Comparison of ENCODE assay signal across 20 cellular contexts in the genomic region with DNA sequence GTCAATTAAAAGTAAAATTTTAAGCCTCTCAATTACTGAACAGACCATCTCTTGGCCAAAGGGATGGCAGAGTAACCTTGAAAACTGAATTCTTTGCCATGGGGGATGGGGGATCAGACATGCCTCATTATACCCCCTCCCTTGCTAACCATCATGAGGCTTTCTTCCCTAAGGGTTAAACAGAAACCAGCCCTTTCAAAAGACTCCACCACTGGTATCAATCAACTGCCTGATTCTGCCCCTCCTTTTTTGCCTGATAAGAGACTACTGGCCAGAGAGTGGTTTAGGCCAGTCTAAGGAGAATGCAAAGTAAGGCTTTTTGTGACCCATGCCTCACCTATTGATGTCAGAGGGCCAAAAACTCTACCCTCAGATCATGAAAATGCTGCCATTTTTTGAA.
DNase-seq lines count a peak whose midpoint lies in the region; TF ChIP-seq lines count a peak whose summit lies in the region.
"Had no signal": no experiment of that assay in that cellular context is flagged by ENCODE, and none has a peak within 500 bp of the region (broad histone marks: within the 10 kb centered on the region; RNA-seq: fewer than 3 reads in every experiment).

No MANE protein-coding gene starts in this region.

- no peak overlapping the region for H3K4ac ChIP-seq in mesendoderm (ENCODE audit: low read depth, low read length)

- no peak overlapping the region for H4K5ac ChIP-seq in mesendoderm (ENCODE audit: low read length)

- H2BK15ac ChIP-seq in mesendoderm (replicated peaks; ENCODE audit: low read depth), result no peak overlapping the region

- H3K27ac ChIP-seq in mesendoderm (ENCODE audit: low read depth, low read length), result no peak overlapping the region
- H3K27ac ChIP-seq: 22Rv1; A549; BLaER1 treated with 17β-estradiol and CSF1 and Interleukin-3, amounts not matched to agents 10 nM and 100 nM; C4-2B had no signal

- DNase-seq in ELF-1 (ENCODE audit: low read depth, low spot score) (peak; percentile 91), OCI-M1 (lab: John Stamatoyannopoulos, UW) (peak; percentile 70), mesendoderm (peak; percentile 78), type B pancreatic cell (ENCODE audit: extremely low spot score, unreplicated experiment) (no peak), hypothalamus (lab: John Stamatoyannopoulos, UW) (no peak), NCI-H345 (lab: John Stamatoyannopoulos, UW) (no peak), dedifferentiated amniotic fluid mesenchymal stem cell (ENCODE audit: extremely low spot score) (no peak)
- DNase-seq: AML-193; Caco-2; Calu3; CD4-positive, alpha-beta T cell; CD8-positive, alpha-beta T cell; DMS79 treated with DMSO at 0.1 percent for 48 hours; GDM1 had no signal

- H3K4me3 Mint-ChIP-seq in type B pancreatic cell, result no peak overlapping the region
- H3K4me3 Mint-ChIP-seq: B cell; CD4-positive, alpha-beta T cell; CD8-positive, alpha-beta T cell had no signal

- H2AK5ac ChIP-seq in mesendoderm (ENCODE audit: low read length), result no peak overlapping the region

- no peak overlapping the region for H3K4me3 ChIP-seq in mesendoderm (ENCODE audit: low read length)
- H3K4me3 ChIP-seq: A549; BLaER1 treated with 17β-estradiol and CSF1 and Interleukin-3, amounts not matched to agents 10 nM and 100 nM; GM12878 had no signal

- peaks cover 3% of the 10 kb centered on the region for H3K36me3 Mint-ChIP-seq in type B pancreatic cell
- H3K36me3 Mint-ChIP-seq: CD8-positive, alpha-beta T cell had no signal

- H3K79me1 ChIP-seq in mesendoderm (ENCODE audit: low read length), result no peaks in the 10 kb centered on the region

- H3K23ac ChIP-seq in mesendoderm (ENCODE audit: low read length), result no peak overlapping the region

- H3K18ac ChIP-seq in mesendoderm (ENCODE audit: low read length), result peak overlapping the region; percentile 45

- no peak overlapping the region for H3K56ac ChIP-seq in mesendoderm (ENCODE audit: low read length)

- TF ChIP-seq CTCF in type B pancreatic cell (conservative IDR thresholded peaks at IDR 0.05), result no peak

- H3K27ac Mint-ChIP-seq in type B pancreatic cell, result peak overlapping the region; percentile 29
- H3K27ac Mint-ChIP-seq: B cell; CD4-positive, alpha-beta T cell; CD8-positive, alpha-beta T cell had no signal

- H3K4me1 Mint-ChIP-seq in type B pancreatic cell (ENCODE audit: unreplicated experiment), result peaks cover 6% of the 10 kb centered on the region
- H3K4me1 Mint-ChIP-seq: B cell had no signal

- H3K36me3 ChIP-seq in mesendoderm (ENCODE audit: control insufficient read depth, insufficient read depth, low read length), result no peaks in the 10 kb centered on the region
- H3K36me3 ChIP-seq: BLaER1 treated with 17β-estradiol and CSF1 and Interleukin-3, amounts not matched to agents 10 nM and 100 nM had no signal

- no peaks in the 10 kb centered on the region for H3K79me2 ChIP-seq in mesendoderm (ENCODE audit: control insufficient read depth, insufficient read depth, low read length)

- no peak overlapping the region for H3K9ac ChIP-seq in mesendoderm (ENCODE audit: low read length)
- H3K9ac ChIP-seq: BLaER1 treated with 17β-estradiol and CSF1 and Interleukin-3, amounts not matched to agents 10 nM and 100 nM had no signal

- H3K9me3 Mint-ChIP-seq in type B pancreatic cell, result no peaks in the 10 kb centered on the region
- H3K9me3 Mint-ChIP-seq: CD8-positive, alpha-beta T cell had no signal

- no peak overlapping the region for H4K8ac ChIP-seq in mesendoderm (ENCODE audit: low read depth, low read length)

- no peak overlapping the region for H2BK5ac ChIP-seq in mesendoderm (ENCODE audit: low read length)

- no peaks in the 10 kb centered on the region for H3K27me3 Mint-ChIP-seq in type B pancreatic cell
- H3K27me3 Mint-ChIP-seq: B cell; CD4-positive, alpha-beta T cell had no signal

- no peaks in the 10 kb centered on the region for H3K27me3 ChIP-seq in mesendoderm (ENCODE audit: insufficient read depth, low read length, poor library complexity)
- H3K27me3 ChIP-seq: BLaER1 treated with 17β-estradiol and CSF1 and Interleukin-3, amounts not matched to agents 10 nM and 100 nM had no signal

- H3K4me2 ChIP-seq in mesendoderm (ENCODE audit: low read length), result no peak overlapping the region
- H3K4me2 ChIP-seq: A549; BLaER1 treated with 17β-estradiol and CSF1 and Interleukin-3, amounts not matched to agents 10 nM and 100 nM had no signal

- no peak overlapping the region for H2BK120ac ChIP-seq in mesendoderm (ENCODE audit: low read depth, low read length)

- peaks cover 2% of the 10 kb centered on the region for H3K4me1 ChIP-seq in mesendoderm (ENCODE audit: control insufficient read depth, low read depth, low read length)
- H3K4me1 ChIP-seq: A549; BLaER1 treated with 17β-estradiol and CSF1 and Interleukin-3, amounts not matched to agents 10 nM and 100 nM; Caco-2 had no signal

Comparison
In these comparisons a context has a peak if more than half of its experiments do, and no peak if none do; other contexts are left out.
1. DNase-seq: peak in ELF-1 (single experiment), OCI-M1 (single experiment) and mesendoderm (single experiment); none in type B pancreatic cell (single experiment), hypothalamus (0 of 51), NCI-H345 (single experiment) and dedifferentiated amniotic fluid mesenchymal stem cell (single experiment).